Comparison of ENCODE assay signal across 3 cellular contexts in genomic region chr2:102755284-102755683, GRCh38.
TF ChIP-seq lines count a peak whose summit lies in the region.

No MANE protein-coding gene starts in this region.

TF ChIP-seq in liver, 16 proteins besides CTCF, POLR2A, EP300 and RAD21:
- TF ChIP-seq REST (IDR thresholded peaks at IDR 0.05) (no peak), FOXA1 (IDR thresholded peaks at IDR 0.05) (no peak), HNF4A (conservative IDR thresholded peaks at IDR 0.05) (peak in 1 of 2 donors; percentile 46)

TF ChIP-seq in HepG2, 621 proteins besides CTCF, POLR2A, EP300 and RAD21:
- no peak for TF ChIP-seq ZNF101 (CRISPR knock-in tag; IDR thresholded peaks at IDR 0.05; ENCODE audit: borderline replicate concordance, low read depth)
- TF ChIP-seq RBFOX2 (IDR thresholded peaks at IDR 0.05; ENCODE audit: low read depth, low read length): no peak
- TF ChIP-seq SNAI1 (CRISPR knock-in tag; IDR thresholded peaks at IDR 0.05; ENCODE audit: borderline replicate concordance): no peak
- no peak for TF ChIP-seq ATF5 (CRISPR knock-in tag; IDR thresholded peaks at IDR 0.05; ENCODE audit: low read depth)

TF ChIP-seq in H1, 55 proteins besides CTCF, POLR2A, EP300 and RAD21:
- TF ChIP-seq SRF (IDR thresholded peaks at IDR 0.05; ENCODE audit: low read depth, low read length) (no peak), ATF3 (IDR thresholded peaks at IDR 0.05; ENCODE audit: insufficient read depth, low read depth, low read length) (no peak), GTF2F1 (IDR thresholded peaks at IDR 0.05; ENCODE audit: borderline replicate concordance, low read depth, low read length) (no peak), POLR2AphosphoS5 (IDR thresholded peaks at IDR 0.05; ENCODE audit: low read depth, low read length) (no peak), CHD2 (IDR thresholded peaks at IDR 0.05; ENCODE audit: low read length) (no peak), ASH2L (IDR thresholded peaks at IDR 0.05; ENCODE audit: low read length) (no peak), KDM5A (IDR thresholded peaks at IDR 0.05; ENCODE audit: low read length) (no peak), NANOG (IDR thresholded peaks at IDR 0.05; ENCODE audit: insufficient read depth, low read depth, low read length, poor library complexity, severe bottlenecking) (no peak), GABPA (IDR thresholded peaks at IDR 0.05; ENCODE audit: borderline replicate concordance, insufficient read depth, low read length) (no peak)
